Comparison of ENCODE assay signal across 9 cellular contexts in genomic region chr2:72367530-72368225, GRCh38.
A peak's percentile ranks its signal among the peaks of the same experiment; 100 is the strongest.
DNase-seq lines count a peak whose midpoint lies in the region; ATAC-seq and TF ChIP-seq lines count a peak whose summit lies in the region.
"Had no signal": no experiment of that assay in that cellular context is flagged by ENCODE, and none has a peak within 500 bp of the region (broad histone marks: within the 10 kb centered on the region; RNA-seq: fewer than 3 reads in every experiment).

No MANE protein-coding gene starts in this region.

- no peak for TF ChIP-seq CTCF in spleen (IDR thresholded peaks at IDR 0.05 in 8 of 11, conservative IDR thresholded peaks at IDR 0.05 in 3 of 11)

- intact Hi-C loops in spleen (cut with DNase I; ENCODE audit: low total_unique reads), result no loop called here

- DNase-seq in AML-193 (lab: John Stamatoyannopoulos, UW) (peak; percentile 4 to 7), NCI-H446 (lab: John Stamatoyannopoulos, UW) (peak; percentile 10 to 70), epithelial cell of prostate (ENCODE audit: low read depth, low spot score) (peak; percentile 99), midbrain (lab: John Stamatoyannopoulos, UW) (peak; percentile 73), spleen (no peak), GM19238 (ENCODE audit: insufficient read length, low spot score) (no peak)
- no peak for DNase-seq in NK-92 treated with Interleukin-12 subunit alpha and Interleukin-12 subunit beta, amount 100 ng/mL, for 24 hours (lab: John Stamatoyannopoulos, UW)
- DNase-seq: immature natural killer cell had no signal

- no peak for TF ChIP-seq POLR2A in spleen (IDR thresholded peaks at IDR 0.05)

- H3K27ac ChIP-seq in epithelial cell of prostate, result no peak overlapping the region
- H3K27ac ChIP-seq in spleen, result no peak overlapping the region

- H3K9me3 ChIP-seq in spleen, result peaks cover 0 to 29% (median 11%) of the 10 kb centered on the region in 8 donors

- no peak for ATAC-seq in GM18907 (IDR thresholded peaks at IDR 0.05; ENCODE audit: unreplicated experiment)

- no peaks in the 10 kb centered on the region for H3K27me3 ChIP-seq in spleen (replicated peaks in 1 of 7)

- no peaks in the 10 kb centered on the region for H3K4me1 ChIP-seq in spleen

- no peak overlapping the region for H3K4me3 ChIP-seq in spleen

- 86 to 91% (median 88%) methylated on average over 5 of the region's 5 CpGs for WGBS in spleen, 5 donors

- no peaks in the 10 kb centered on the region for H3K36me3 ChIP-seq in spleen

Comparison
In these comparisons a context has a peak if more than half of its experiments do, and no peak if none do; other contexts are left out.
1. DNase-seq: peak in AML-193 (2 of 2), NCI-H446 (2 of 2), epithelial cell of prostate (single experiment) and midbrain (single experiment); none in NK-92 treated with Interleukin-12 subunit alpha and Interleukin-12 subunit beta, amount 100 ng/mL, for 24 hours (single experiment), spleen (single experiment) and GM19238 (single experiment).